3 cellular contexts compared by ENCODE assay signal in genomic region chr10:119449760-119450461, GRCh38.
TF ChIP-seq lines count a peak whose summit lies in the region.

No MANE protein-coding gene starts in this region.

TF ChIP-seq in HCT116, 20 proteins besides CTCF, POLR2A, EP300 and RAD21:
- no peak for TF ChIP-seq EGR1 (IDR thresholded peaks at IDR 0.05; ENCODE audit: low read depth)
- no peak for TF ChIP-seq CBX3 (IDR thresholded peaks at IDR 0.05; ENCODE audit: low read depth)
- TF ChIP-seq TCF7L2 (IDR thresholded peaks at IDR 0.05; ENCODE audit: borderline replicate concordance, extremely low read depth, insufficient read depth, insufficient read length) = no peak
- TF ChIP-seq EZH2 (IDR thresholded peaks at IDR 0.05) = no peak
- TF ChIP-seq CEBPB (IDR thresholded peaks at IDR 0.05; ENCODE audit: low read depth) = no peak
- no peak for TF ChIP-seq JUND (IDR thresholded peaks at IDR 0.05)
- TF ChIP-seq ZBTB33 (IDR thresholded peaks at IDR 0.05; ENCODE audit: extremely low read depth, insufficient replicate concordance, low read length) = no peak
- no peak for TF ChIP-seq POLR2AphosphoS5 (IDR thresholded peaks at IDR 0.05; ENCODE audit: low read depth, low read length)
- TF ChIP-seq YY1 (IDR thresholded peaks at IDR 0.05; ENCODE audit: extremely low read depth, insufficient replicate concordance, low read depth, low read length) = no peak
- TF ChIP-seq ZFX (IDR thresholded peaks at IDR 0.05) = no peak
- no peak for TF ChIP-seq FOSL1 (IDR thresholded peaks at IDR 0.05; ENCODE audit: low read depth)
- TF ChIP-seq ZNF274 (IDR thresholded peaks at IDR 0.05; ENCODE audit: low read depth, low read length) = no peak
- TF ChIP-seq ATF3 (IDR thresholded peaks at IDR 0.05) = no peak
- no peak for TF ChIP-seq REST (IDR thresholded peaks at IDR 0.05; ENCODE audit: low read depth)
- TF ChIP-seq EZH2phosphoT487 (IDR thresholded peaks at IDR 0.05; ENCODE audit: borderline replicate concordance) = no peak
- no peak for TF ChIP-seq SRF (IDR thresholded peaks at IDR 0.05; ENCODE audit: low read depth)

TF ChIP-seq in K562, 482 proteins besides CTCF, POLR2A, EP300 and RAD21:
- no peak for TF ChIP-seq BCOR (IDR thresholded peaks at IDR 0.05)
- peak; percentile 26; the same call in 1 of the 2 replicates for TF ChIP-seq RFX1 (IDR thresholded peaks at IDR 0.05)

TF ChIP-seq in HepG2, 621 proteins besides CTCF, POLR2A, EP300 and RAD21:
- TF ChIP-seq ZNF263 (CRISPR knock-in tag; IDR thresholded peaks at IDR 0.05) = no peak
- TF ChIP-seq ZNF746 (CRISPR knock-in tag; IDR thresholded peaks at IDR 0.05) = no peak
- no peak for TF ChIP-seq ZSCAN9 (CRISPR knock-in tag; IDR thresholded peaks at IDR 0.05; ENCODE audit: borderline replicate concordance)
- TF ChIP-seq ZNF30 (CRISPR knock-in tag; IDR thresholded peaks at IDR 0.05) = no peak
- no peak for TF ChIP-seq ZNF282 (IDR thresholded peaks at IDR 0.05; ENCODE audit: partially characterized antibody)
- no peak for TF ChIP-seq REL (CRISPR knock-in tag; conservative IDR thresholded peaks at IDR 0.05)
- no peak for TF ChIP-seq ZNF670 (CRISPR knock-in tag; IDR thresholded peaks at IDR 0.05; ENCODE audit: borderline replicate concordance)
- no peak for TF ChIP-seq MEF2D (CRISPR knock-in tag; IDR thresholded peaks at IDR 0.05)
- TF ChIP-seq ZNF83 (CRISPR knock-in tag; IDR thresholded peaks at IDR 0.05; ENCODE audit: borderline replicate concordance) = no peak
- no peak for TF ChIP-seq ZFP36 (IDR thresholded peaks at IDR 0.05; ENCODE audit: borderline replicate concordance, low read depth, low read length, partially characterized antibody)
- TF ChIP-seq SRF (IDR thresholded peaks at IDR 0.05; ENCODE audit: low read depth, low read length) = no peak
- TF ChIP-seq IRF9 (CRISPR knock-in tag; IDR thresholded peaks at IDR 0.05; ENCODE audit: borderline replicate concordance) = no peak
- no peak for TF ChIP-seq GABPA (IDR thresholded peaks at IDR 0.05; ENCODE audit: low read depth, low read length)
- TF ChIP-seq GABPA (CRISPR knock-in tag; IDR thresholded peaks at IDR 0.05; ENCODE audit: low read depth) = no peak
TF ChIP-seq in HepG2: peak in this region for 0.
